In the genomic region with DNA sequence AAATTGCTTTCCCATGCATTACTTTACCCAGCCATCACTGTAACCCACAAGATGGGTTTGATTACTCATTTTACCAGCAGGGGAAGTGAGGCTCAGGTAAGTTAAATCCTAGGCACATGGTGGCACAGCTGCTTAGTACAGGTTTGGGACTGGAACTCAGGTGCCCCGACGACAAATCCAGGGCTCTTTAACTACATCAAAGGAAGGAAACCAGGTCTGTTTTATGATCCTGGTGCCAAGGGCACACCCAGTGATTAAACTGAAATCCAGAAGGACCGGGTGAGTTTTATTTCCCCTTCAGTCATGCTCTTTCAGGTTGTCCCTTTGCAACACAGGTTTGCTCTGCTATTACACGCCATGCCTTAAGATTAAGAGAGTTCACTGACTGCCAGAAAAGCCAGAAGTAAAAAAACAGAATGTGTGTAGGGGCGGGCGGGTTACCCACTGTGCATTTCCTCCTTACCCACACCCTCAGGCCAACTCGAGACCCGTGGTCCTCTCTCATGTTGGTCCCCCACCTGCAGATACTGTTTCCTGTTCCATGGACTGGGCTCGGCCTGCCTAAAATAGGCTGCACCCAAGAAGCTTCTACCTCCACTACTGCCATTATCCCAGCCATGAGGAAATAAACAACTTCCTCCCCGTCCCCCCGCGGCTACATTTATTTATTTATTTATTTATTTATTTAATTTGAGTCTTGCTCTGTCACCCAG, we compare ENCODE assay signal across 8 cellular contexts. TPM values are rescaled to one million over a fixed set of nuclear protein-coding genes. Genes with fewer than 3 reads are reported as not detected.
DNase-seq lines count a peak whose midpoint lies in the region; ATAC-seq and TF ChIP-seq lines count a peak whose summit lies in the region.

No MANE protein-coding gene starts in this region.

- no peak overlapping the region for H2BK120ac ChIP-seq in H9 (ENCODE audit: low read depth, low read length, poor library complexity, severe bottlenecking)

- no peak overlapping the region for H4K91ac ChIP-seq in H9 (ENCODE audit: insufficient read length, low read depth, low read length)

- no peak overlapping the region for H2AFZ ChIP-seq in H9 (ENCODE audit: low read length)

- H3K27me3 Mint-ChIP-seq in H9 (ENCODE audit: low read depth) (peaks cover 26% of the 10 kb centered on the region), T-cell (no peaks in the 10 kb centered on the region)

- no peak overlapping the region for H3K23ac ChIP-seq in H9 (ENCODE audit: insufficient read length, low read depth, low read length)

- TF ChIP-seq POLR2A in gastroesophageal sphincter (IDR thresholded peaks at IDR 0.05) = no peak

- no peak overlapping the region for H3K27ac ChIP-seq in H9 (ENCODE audit: insufficient read length, low read depth, low read length)
- peak overlapping the region in 1 of 4 donors; percentile 54 for H3K27ac ChIP-seq in gastroesophageal sphincter
- H3K27ac ChIP-seq in caudate nucleus (ENCODE audit: low read depth, low read length) = no peak overlapping the region

- H3K14ac ChIP-seq in H9 (ENCODE audit: insufficient read depth, low read length) = no peak overlapping the region

- no peaks in the 10 kb centered on the region for H3K79me2 ChIP-seq in H9 (ENCODE audit: insufficient read depth, low read length)

- H3K4ac ChIP-seq in H9 (ENCODE audit: low read depth, low read length) = no peak overlapping the region

- H3K4me1 ChIP-seq in H9 (ENCODE audit: insufficient read depth, low read length) (no peaks in the 10 kb centered on the region), gastroesophageal sphincter (peaks cover 0 to 25% (median 10%) of the 10 kb centered on the region in 3 donors)

- H3K4me3 ChIP-seq in gastroesophageal sphincter (peak overlapping the region; percentile 40 to 65), skeletal muscle cell (ENCODE audit: low read depth, low read length) (peak overlapping the region; percentile 65)

- no peaks in the 10 kb centered on the region for H3K36me3 Mint-ChIP-seq in H9 (ENCODE audit: insufficient read depth in 1 of 3, low read depth in 3 of 3)
- H3K36me3 Mint-ChIP-seq in T-cell = no peaks in the 10 kb centered on the region

- WGBS in H9 (ENCODE audit: extremely low coverage, insufficient read length, low lambda C conversion rate) = no CpG with 5 or more reads among the region's 12 CpGs
- WGBS in gastroesophageal sphincter (ENCODE audit: low coverage in 1 of 2), 2 donors = 47 to 48% methylated on average over 6 to 12 of the region's 12 CpGs

- H3K4me1 Mint-ChIP-seq in H9 (peaks cover 13 to 17% of the 10 kb centered on the region in 2 experiments), T-cell (peaks cover 34 to 43% (median 40%) of the 10 kb centered on the region in 3 donors)

- no peak for ATAC-seq in T-cell (replicated peaks in 1 of 4)
- ATAC-seq in gastroesophageal sphincter = no peak
- ATAC-seq in HG03039 (IDR thresholded peaks at IDR 0.05; ENCODE audit: unreplicated experiment) = no peak
- no peak for ATAC-seq in HG02642 (IDR thresholded peaks at IDR 0.05; ENCODE audit: poor library complexity, unreplicated experiment)

- TF ChIP-seq CTCF in H9 (conservative IDR thresholded peaks at IDR 0.05) (no peak), gastroesophageal sphincter (IDR thresholded peaks at IDR 0.05) (no peak)

- no peak overlapping the region for H3T11ph ChIP-seq in H9 (ENCODE audit: low read length)

- H2BK15ac ChIP-seq in H9 (ENCODE audit: low read depth, low read length) = no peak overlapping the region

- H3K9me3 ChIP-seq in H9 (ENCODE audit: control insufficient read depth, low read depth, low read length) = no peaks in the 10 kb centered on the region
- no peaks in the 10 kb centered on the region for H3K9me3 ChIP-seq in gastroesophageal sphincter

- H3K27ac Mint-ChIP-seq in H9 = peak overlapping the region in 2 of 3 experiments; percentile 29 to 51; a peak in 2 of 7 replicates
- peak overlapping the region; percentile 92 to 96 for H3K27ac Mint-ChIP-seq in T-cell

- H3K27me3 ChIP-seq in H9 (ENCODE audit: insufficient read depth, low read length) (no peaks in the 10 kb centered on the region; the same call in 1 of the 2 replicates), gastroesophageal sphincter (peaks cover 17% of the 10 kb centered on the region)

- no peak overlapping the region for H2BK20ac ChIP-seq in H9 (ENCODE audit: low read depth, low read length, poor library complexity, severe bottlenecking)

- no peak overlapping the region for H2AK5ac ChIP-seq in H9 (ENCODE audit: insufficient read length, low read length)

- TF ChIP-seq EP300 in gastroesophageal sphincter (IDR thresholded peaks at IDR 0.05) = no peak

- peak overlapping the region; percentile 78 to 87 for H3K4me3 Mint-ChIP-seq in H9
- H3K4me3 Mint-ChIP-seq in T-cell = peak overlapping the region; percentile 87 to 93 (median 91)

- H3K9me3 Mint-ChIP-seq in H9 = no peaks in the 10 kb centered on the region; a peak in 1 of 5 replicates
- H3K9me3 Mint-ChIP-seq in T-cell = no peaks in the 10 kb centered on the region

- no peak for DNase-seq in H9
- peak in 9 of 34 experiments; percentile 9 to 34 (median 30) for DNase-seq in T-cell
- no peak for DNase-seq in skeletal muscle cell (ENCODE audit: low read depth)
- no peak for DNase-seq in caudate nucleus (lab: John Stamatoyannopoulos, UW)
- no peak for DNase-seq in NK-92 treated with Interleukin-12 subunit alpha and Interleukin-12 subunit beta, amount 100 ng/mL, for 24 hours (lab: John Stamatoyannopoulos, UW)

- H3K79me1 ChIP-seq in H9 (ENCODE audit: insufficient read depth, low read depth, low read length, poor library complexity, severe bottlenecking) = no peaks in the 10 kb centered on the region

- H3K18ac ChIP-seq in H9 (ENCODE audit: insufficient read length, low read depth, low read length) = no peak overlapping the region

- H2BK5ac ChIP-seq in H9 (ENCODE audit: insufficient read length, low read length) = no peak overlapping the region

- no peak overlapping the region for H4K5ac ChIP-seq in H9 (ENCODE audit: insufficient read length, low read depth, low read length)

- H3K4me2 ChIP-seq in H9 (ENCODE audit: insufficient read depth, insufficient read length, low read length) = peak overlapping the region; percentile 60

- no peak overlapping the region for H3K9ac ChIP-seq in H9 (ENCODE audit: extremely low read depth, insufficient read length, low read length)

- no peak overlapping the region for H4K8ac ChIP-seq in H9 (replicated peaks; ENCODE audit: insufficient read length, low read depth, low read length)

- POLR2A ChIA-PET in T-cell (lab: Charles Lee) = interaction anchor here in 1 of 2 donors (0.6 to 1.0 kb wide), 2 partner anchors 11 to 94 kb away, joined by 3 to 7 read pairs; no protein-coding TSS in a partner anchor

- H4K20me1 ChIP-seq in H9 (ENCODE audit: control insufficient read depth, insufficient read depth, insufficient read length) = no peaks in the 10 kb centered on the region

- H3K23me2 ChIP-seq in H9 (ENCODE audit: insufficient read length, low read depth, low read length, poor library complexity, severe bottlenecking) = peaks cover 9% of the 10 kb centered on the region

- CTCF ChIA-PET in T-cell (lab: Charles Lee) = interaction anchor here in 1 of 2 donors (0.7 kb wide), 1 partner anchor 29 kb away, joined by 3 read pairs; no protein-coding TSS in a partner anchor

- no peak overlapping the region for H2BK12ac ChIP-seq in H9 (ENCODE audit: insufficient read length, low read depth, low read length)

- no peak overlapping the region for H3K56ac ChIP-seq in H9 (ENCODE audit: insufficient read length, low read depth, low read length)

- no peaks in the 10 kb centered on the region for H3K36me3 ChIP-seq in gastroesophageal sphincter

RNA-seq across cellular contexts. Expression of a gene that starts 55.2 kb away (rescaled TPM):
- total RNA-seq in H9 (2021) (6.6 and 7.0 TPM in 2 replicates), T-cell (10 to 100 TPM; 36.5 to 60.2 (median 55.0) TPM), gastroesophageal sphincter (10 to 100 TPM; 15.0 to 26.3 (median 21.4) TPM)
